ENCODE assay signal across 23 cellular contexts in the genomic region with DNA sequence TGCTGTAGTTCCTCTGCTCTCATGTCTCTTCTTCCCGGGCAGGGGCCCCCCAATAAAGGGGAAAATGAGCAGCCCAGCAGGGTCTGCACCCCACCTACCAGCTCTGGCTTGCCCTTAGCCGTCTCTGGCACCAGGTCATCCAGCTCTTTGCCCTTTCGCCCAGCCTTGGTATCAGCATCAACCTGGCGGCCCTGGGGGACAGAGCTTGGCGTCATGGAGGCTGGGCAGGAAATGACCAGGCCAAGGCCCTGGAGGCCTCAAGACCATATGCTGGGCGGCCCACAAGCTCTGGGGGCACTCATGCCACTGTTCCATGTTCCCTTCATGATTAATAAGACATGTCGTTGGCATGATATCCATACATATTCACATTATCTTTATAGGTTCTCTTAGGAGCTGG.
"Had no signal": no experiment of that assay in that cellular context is flagged by ENCODE, and none has a peak within 500 bp of the region (broad histone marks: within the 10 kb centered on the region; RNA-seq: fewer than 3 reads in every experiment).

No MANE protein-coding gene starts in this region.

- H2AFZ ChIP-seq: hepatocyte, neural progenitor cell had no signal

- DNase-seq: effector CD4-positive, alpha-beta T cell; foreskin melanocyte; head of caudate nucleus; kidney; left cardiac atrium; left ventricle myocardium superior; mesenchymal stem cell; midbrain; occipital lobe; pancreas; right cardiac atrium; small intestine; stimulated activated CD4-positive, alpha-beta T cell treated with anti-CD3 and anti-CD28 coated beads, Interleukin-2, amount 100 ng/mL, for 48 hours; stimulated activated naive CD8-positive, alpha-beta T cell treated with anti-CD3 and anti-CD28 coated beads, Interleukin-15, Interleukin-2, amounts not matched to agents 100 U/mL and 50 U/mL, for 24 hours; thyroid gland; upper lobe of left lung; uterus had no signal

- H3K79me2 ChIP-seq: hepatocyte had no signal

- H3K4me1 ChIP-seq: neural progenitor cell, pancreas, suprapubic skin, thyroid gland, upper lobe of left lung, uterus had no signal

- FAIRE-seq: kidney, pancreas, small intestine had no signal

- H3K27me3 ChIP-seq: hepatocyte, neural progenitor cell, pancreas, suprapubic skin, thyroid gland, upper lobe of left lung, uterus had no signal

- H3K27ac Mint-ChIP-seq: neural progenitor cell, progenitor cell of endocrine pancreas had no signal

- H3K36me3 ChIP-seq: uterus had no signal

- H3K9me3 Mint-ChIP-seq: natural killer cell treated with Interleukin-12 subunit alpha and Interleukin-12 subunit beta and Interleukin-15 and Interleukin-18, amount 100 ng/mL, for 72 hours; neural progenitor cell had no signal

- H3K4me3 Mint-ChIP-seq: natural killer cell treated with Interleukin-12 subunit alpha and Interleukin-12 subunit beta and Interleukin-15 and Interleukin-18, amount 100 ng/mL, for 72 hours; neural progenitor cell had no signal

- H3K27ac ChIP-seq: hepatocyte, neural progenitor cell, pancreas, suprapubic skin, thyroid gland, upper lobe of left lung, uterus had no signal

- H3K4me2 ChIP-seq: hepatocyte, neural progenitor cell had no signal

- ATAC-seq: left cardiac atrium; left ventricle myocardium superior; natural killer cell treated with Interleukin-12 subunit alpha and Interleukin-12 subunit beta and Interleukin-15 and Interleukin-18, amount 100 ng/mL, for 72 hours; pancreas; stimulated activated naive CD8-positive, alpha-beta T cell treated with anti-CD3 and anti-CD28 coated beads, Interleukin-15, Interleukin-2, amounts not matched to agents 100 U/mL and 50 U/mL, for 24 hours had no signal

- H3K27me3 Mint-ChIP-seq: natural killer cell treated with Interleukin-12 subunit alpha and Interleukin-12 subunit beta and Interleukin-15 and Interleukin-18, amount 100 ng/mL, for 72 hours; progenitor cell of endocrine pancreas had no signal

- H3K9ac ChIP-seq: neural progenitor cell had no signal

- H3K4me1 Mint-ChIP-seq: neural progenitor cell had no signal

- H3K4me3 ChIP-seq: hepatocyte, lung, neural progenitor cell, pancreas, suprapubic skin, thyroid gland, upper lobe of left lung, uterus had no signal

- H3K9me3 ChIP-seq: pancreas, suprapubic skin, thyroid gland, upper lobe of left lung, uterus had no signal
